Comparison of ENCODE assay signal across 30 cellular contexts in genomic region chr7:150399421-150399820, GRCh38. TPM values are rescaled to one million over a fixed set of nuclear protein-coding genes. Genes with fewer than 3 reads are reported as not detected.
DNase-seq lines count a peak whose midpoint lies in the region; ATAC-seq and TF ChIP-seq lines count a peak whose summit lies in the region.
"Had no signal": no experiment of that assay in that cellular context is flagged by ENCODE, and none has a peak within 500 bp of the region (broad histone marks: within the 10 kb centered on the region; RNA-seq: fewer than 3 reads in every experiment).

No MANE protein-coding gene starts in this region.

- no peaks in the 10 kb centered on the region for H3K27me3 Mint-ChIP-seq in natural killer cell treated with Interleukin-12 subunit alpha and Interleukin-12 subunit beta and Interleukin-15 and Interleukin-18, amount 100 ng/mL, for 72 hours
- H3K27me3 Mint-ChIP-seq in natural killer cell (ENCODE audit: low read depth in 2 of 2) (no peaks in the 10 kb centered on the region), nephron progenitor cell (ENCODE audit: low read depth, poor library complexity) (no peaks in the 10 kb centered on the region)
- H3K27me3 Mint-ChIP-seq: activated B cell treated with CpG ODN at 0.5 μM for 24 hours; activated CD4-positive, alpha-beta memory T cell treated with anti-CD3 and anti-CD28 coated beads, Interleukin-2, amount 10 ng/mL, durations not matched to agents 7 days and 5 days; stimulated activated naive CD8-positive, alpha-beta T cell treated with anti-CD3 and anti-CD28 coated beads, Interleukin-15, Interleukin-2, amounts not matched to agents 100 ng/mL and 50 ng/mL, for 24 hours had no signal

- H3K4me1 ChIP-seq in uterus: peaks cover 4 to 7% of the 10 kb centered on the region in 2 donors

- DNase-seq in natural killer cell treated with Interleukin-12 subunit alpha and Interleukin-12 subunit beta and Interleukin-15 and Interleukin-18, amount 100 ng/mL, for 72 hours (ENCODE audit: low spot score): peak; percentile 25
- DNase-seq in natural killer cell (no peak), ecto neural progenitor cell (ENCODE audit: low spot score) (peak; percentile 49), nephron progenitor cell (no peak), NCI-H510A (lab: John Stamatoyannopoulos, UW) (no peak), left lobe of liver (ENCODE audit: low spot score) (no peak), uterus (no peak)
- no peak for DNase-seq in effector CD8-positive, alpha-beta T cell (lab: John Stamatoyannopoulos, UW)
- DNase-seq: activated B cell treated with CpG ODN at 0.5 μM for 24 hours; activated CD4-positive, alpha-beta memory T cell treated with anti-CD3 and anti-CD28 coated beads, Interleukin-2, amount 10 ng/mL, durations not matched to agents 7 days and 5 days; activated gamma-delta T cell; activated T-cell treated with anti-CD3 and anti-CD28 coated beads for 4 hours; colonic mucosa; COR-L47; DMS79; GOT3; left ventricle myocardium inferior; MM.1S; NCI-H1436 treated with DMSO at 0.1 percent for 48 hours; NCI-H524; NK-92 treated with Interleukin-12 subunit alpha and Interleukin-12 subunit beta, amount 100 ng/mL, for 24 hours; occipital lobe; retina; RPMI8226; stimulated activated CD4-positive, alpha-beta T cell treated with anti-CD3 and anti-CD28 coated beads, Interleukin-4, amount 100 ng/mL, for 24 hours; T-helper 9 cell; thyroid gland had no signal

- TF ChIP-seq CTCF in natural killer cell (IDR thresholded peaks at IDR 0.05) (no peak), nephron progenitor cell (IDR thresholded peaks at IDR 0.05) (no peak), uterus (IDR thresholded peaks at IDR 0.05) (no peak)

- H3K4me1 Mint-ChIP-seq in natural killer cell treated with Interleukin-12 subunit alpha and Interleukin-12 subunit beta and Interleukin-15 and Interleukin-18, amount 100 ng/mL, for 72 hours (ENCODE audit: low read depth in 2 of 2): peaks cover 4 to 5% of the 10 kb centered on the region in 2 donors
- H3K4me1 Mint-ChIP-seq in natural killer cell (peaks cover 5% of the 10 kb centered on the region in 2 donors), nephron progenitor cell (peaks cover 79% of the 10 kb centered on the region)

- intact Hi-C loops in natural killer cell (cut with micrococcal nuclease) (no loop called here), uterus (cut with DNase I; ENCODE audit: low total_unique reads) (no loop called here)

- no peak overlapping the region for H3K4me3 ChIP-seq in uterus
- H3K4me3 ChIP-seq: colonic mucosa, left ventricle myocardium inferior, thyroid gland had no signal

- H3K27me3 ChIP-seq in uterus: no peaks in the 10 kb centered on the region
- H3K27me3 ChIP-seq: brain microvascular endothelial cell, colonic mucosa, thyroid gland had no signal

- no peaks in the 10 kb centered on the region for H3K36me3 Mint-ChIP-seq in natural killer cell treated with Interleukin-12 subunit alpha and Interleukin-12 subunit beta and Interleukin-15 and Interleukin-18, amount 100 ng/mL, for 72 hours
- no peaks in the 10 kb centered on the region for H3K36me3 Mint-ChIP-seq in natural killer cell
- peaks cover 19% of the 10 kb centered on the region for H3K36me3 Mint-ChIP-seq in nephron progenitor cell (ENCODE audit: low read depth)

- H3K27ac Mint-ChIP-seq in natural killer cell treated with Interleukin-12 subunit alpha and Interleukin-12 subunit beta and Interleukin-15 and Interleukin-18, amount 100 ng/mL, for 72 hours: no peak overlapping the region
- H3K27ac Mint-ChIP-seq in natural killer cell (no peak overlapping the region), nephron progenitor cell (peak overlapping the region; percentile 32)
- H3K27ac Mint-ChIP-seq: activated B cell treated with CpG ODN at 0.5 μM for 24 hours; activated CD4-positive, alpha-beta memory T cell treated with anti-CD3 and anti-CD28 coated beads, Interleukin-2, amount 10 ng/mL, durations not matched to agents 7 days and 5 days; stimulated activated naive CD8-positive, alpha-beta T cell treated with anti-CD3 and anti-CD28 coated beads, Interleukin-15, Interleukin-2, amounts not matched to agents 100 ng/mL and 50 ng/mL, for 24 hours had no signal

- H3K36me3 ChIP-seq in uterus: no peaks in the 10 kb centered on the region
- H3K36me3 ChIP-seq: colonic mucosa had no signal

- TF ChIP-seq POLR2A in uterus (IDR thresholded peaks at IDR 0.05): no peak

- no peak for ATAC-seq in natural killer cell treated with Interleukin-12 subunit alpha and Interleukin-12 subunit beta and Interleukin-15 and Interleukin-18, amount 100 ng/mL, for 72 hours
- ATAC-seq in natural killer cell: no peak
- no peak for ATAC-seq in left lobe of liver

- no peak overlapping the region for H3K27ac ChIP-seq in uterus
- H3K27ac ChIP-seq: brain microvascular endothelial cell, colonic mucosa, left ventricle myocardium inferior, thyroid gland had no signal

- H3K9me3 Mint-ChIP-seq in natural killer cell treated with Interleukin-12 subunit alpha and Interleukin-12 subunit beta and Interleukin-15 and Interleukin-18, amount 100 ng/mL, for 72 hours: no peaks in the 10 kb centered on the region
- H3K9me3 Mint-ChIP-seq in natural killer cell (no peaks in the 10 kb centered on the region), nephron progenitor cell (no peaks in the 10 kb centered on the region)
- H3K9me3 Mint-ChIP-seq: activated B cell treated with CpG ODN at 0.5 μM for 24 hours; activated CD4-positive, alpha-beta memory T cell treated with anti-CD3 and anti-CD28 coated beads, Interleukin-2, amount 10 ng/mL, durations not matched to agents 7 days and 5 days; stimulated activated naive CD8-positive, alpha-beta T cell treated with anti-CD3 and anti-CD28 coated beads, Interleukin-15, Interleukin-2, amounts not matched to agents 100 ng/mL and 50 ng/mL, for 24 hours had no signal

- no peaks in the 10 kb centered on the region for H3K9me3 ChIP-seq in uterus
- H3K9me3 ChIP-seq: colonic mucosa, left ventricle myocardium inferior, thyroid gland had no signal

- H3K4me3 Mint-ChIP-seq in natural killer cell treated with Interleukin-12 subunit alpha and Interleukin-12 subunit beta and Interleukin-15 and Interleukin-18, amount 100 ng/mL, for 72 hours: no peak overlapping the region
- no peak overlapping the region for H3K4me3 Mint-ChIP-seq in natural killer cell
- peak overlapping the region; percentile 50 for H3K4me3 Mint-ChIP-seq in nephron progenitor cell
- H3K4me3 Mint-ChIP-seq: activated B cell treated with CpG ODN at 0.5 μM for 24 hours; activated CD4-positive, alpha-beta memory T cell treated with anti-CD3 and anti-CD28 coated beads, Interleukin-2, amount 10 ng/mL, durations not matched to agents 7 days and 5 days; stimulated activated naive CD8-positive, alpha-beta T cell treated with anti-CD3 and anti-CD28 coated beads, Interleukin-15, Interleukin-2, amounts not matched to agents 100 ng/mL and 50 ng/mL, for 24 hours had no signal

RNA-seq across cellular contexts. Expression of gene ZNF775, which starts 20.3 kb away (rescaled TPM):
- 1 to 10 TPM; 4.0 to 5.1 TPM for total RNA-seq in natural killer cell treated with Interleukin-12 subunit alpha and Interleukin-12 subunit beta and Interleukin-15 and Interleukin-18, amount 100 ng/mL, for 72 hours
- total RNA-seq in natural killer cell (1 to 10 TPM; 1.3 to 2.7 (median 1.6) TPM), left lobe of liver (0.88 TPM), uterus (1 to 10 TPM in 3 of 4 donors, not detected in 1; 2.0 to 8.4 (median 6.7) TPM)

RNA-seq across cellular contexts. Expression of gene REPIN1, which starts 30.8 kb away (rescaled TPM):
- total RNA-seq in natural killer cell treated with Interleukin-12 subunit alpha and Interleukin-12 subunit beta and Interleukin-15 and Interleukin-18, amount 100 ng/mL, for 72 hours: 10 to 100 TPM; 53.9 to 84.2 TPM
- total RNA-seq in natural killer cell: 10 to 100 TPM; 58.9 to 79.4 (median 76.5) TPM
- total RNA-seq in left lobe of liver: 93.5 TPM
- 10 to 100 TPM in 3 of 4 donors, 1 to 10 TPM in 1; 9.7 to 80.8 (median 37.9) TPM for total RNA-seq in uterus

RNA-seq across cellular contexts. Expression of gene GIMAP8, which starts 51.0 kb away (rescaled TPM):
- 10 to 100 TPM; 10.2 to 13.7 TPM for total RNA-seq in natural killer cell treated with Interleukin-12 subunit alpha and Interleukin-12 subunit beta and Interleukin-15 and Interleukin-18, amount 100 ng/mL, for 72 hours
- 10 to 100 TPM in 1 of 3 donors, 1 to 10 TPM in 2; 6.7 to 17.7 (median 8.4) TPM for total RNA-seq in natural killer cell
- total RNA-seq in left lobe of liver: 4.4 TPM
- total RNA-seq in uterus: 10 to 100 TPM; 16.7 to 47.7 (median 25.6) TPM
- total RNA-seq: A673, activated B cell treated with CpG ODN at 0.5 μM for 24 hours had no signal

RNA-seq across cellular contexts. Expression of gene RARRES2, which starts 58.0 kb away (rescaled TPM):
- total RNA-seq in natural killer cell treated with Interleukin-12 subunit alpha and Interleukin-12 subunit beta and Interleukin-15 and Interleukin-18, amount 100 ng/mL, for 72 hours: not detected
- total RNA-seq in natural killer cell (not detected), left lobe of liver (852 TPM), uterus (100 to 1,000 TPM; 128 to 536 (median 236) TPM)
- total RNA-seq: A673; activated B cell treated with CpG ODN at 0.5 μM for 24 hours; activated CD4-positive, alpha-beta memory T cell treated with anti-CD3 and anti-CD28 coated beads, Interleukin-2, amount 10 ng/mL, durations not matched to agents 7 days and 5 days had no signal

Comparison
In these comparisons a context has a peak if more than half of its experiments do, and no peak if none do; other contexts are left out.
1. DNase-seq: peak in natural killer cell treated with Interleukin-12 subunit alpha and Interleukin-12 subunit beta and Interleukin-15 and Interleukin-18, amount 100 ng/mL, for 72 hours (single experiment) and ecto neural progenitor cell (single experiment); none in natural killer cell (single experiment), nephron progenitor cell (single experiment), NCI-H510A (single experiment), left lobe of liver (single experiment), uterus (0 of 2) and effector CD8-positive, alpha-beta T cell (single experiment).